ENCODE assay signal across 19 cellular contexts in genomic region chr14:41642402-41643195, GRCh38. TPM values are rescaled to one million over a fixed set of nuclear protein-coding genes. Genes with fewer than 3 reads are reported as not detected.
"Had no signal": no experiment of that assay in that cellular context is flagged by ENCODE, and none has a peak within 500 bp of the region (broad histone marks: within the 10 kb centered on the region; RNA-seq: fewer than 3 reads in every experiment).

No MANE protein-coding gene starts in this region.

- H3K27ac ChIP-seq: brain microvascular endothelial cell, coronary artery, esophagus squamous epithelium, foreskin keratinocyte, suprapubic skin had no signal

- H3K36me3 ChIP-seq: brain microvascular endothelial cell, esophagus squamous epithelium, suprapubic skin had no signal

- H3K4me3 ChIP-seq: coronary artery, esophagus squamous epithelium, suprapubic skin had no signal

- FAIRE-seq: small intestine had no signal

- H3K4me1 ChIP-seq: esophagus squamous epithelium, foreskin keratinocyte, suprapubic skin had no signal

- H3K27me3 ChIP-seq: brain microvascular endothelial cell, esophagus squamous epithelium, foreskin keratinocyte, suprapubic skin had no signal

- H3K9me3 ChIP-seq: esophagus squamous epithelium, suprapubic skin had no signal

- DNase-seq: activated CD4-positive, alpha-beta T cell treated with anti-CD3 and anti-CD28 coated beads for 1 hour; activated CD4-positive, alpha-beta T cell treated with anti-CD3 and anti-CD28 coated beads, Interleukin-2, amount 50 U/mL, for 4 hours; activated naive CD4-positive, alpha-beta T cell; activated naive CD8-positive, alpha-beta T cell treated with anti-CD3 and anti-CD28 coated beads, Interleukin-2, amount 10 ng/mL, durations not matched to agents 7 days and 5 days; activated T-cell treated with anti-CD3 and anti-CD28 coated beads for 4 hours; brain microvascular endothelial cell; esophagus squamous epithelium; foreskin keratinocyte; immature natural killer cell; mesendoderm; nephron progenitor cell; occipital lobe; right cardiac atrium; small intestine; stimulated activated CD4-positive, alpha-beta T cell treated with anti-CD3 and anti-CD28 coated beads, Interleukin-4, amount 100 ng/mL, for 4 hours; stimulated activated CD8-positive, alpha-beta memory T cell treated with anti-CD3 and anti-CD28 coated beads, Interleukin-4, amount 100 ng/mL, for 48 hours; trophoblast cell had no signal

- ATAC-seq: foreskin keratinocyte, right cardiac atrium had no signal

RNA-seq across cellular contexts. Expression of gene LRFN5, which starts 35.9 kb away (rescaled TPM):
- total RNA-seq: activated naive CD8-positive, alpha-beta T cell treated with anti-CD3 and anti-CD28 coated beads, Interleukin-2, amount 10 ng/mL, durations not matched to agents 7 days and 5 days; foreskin keratinocyte had no signal
